In genomic region chr16:13041646-13042045, GRCh38 we compare ENCODE assay signal across 24 cellular contexts.
"Had no signal": no experiment of that assay in that cellular context is flagged by ENCODE, and none has a peak within 500 bp of the region (broad histone marks: within the 10 kb centered on the region; RNA-seq: fewer than 3 reads in every experiment).

No MANE protein-coding gene starts in this region.

- H3K27ac ChIP-seq: brain microvascular endothelial cell, SJCRH30 had no signal

- H3K27me3 Mint-ChIP-seq: activated CD4-positive, alpha-beta T cell treated with anti-CD3 and anti-CD28 coated beads, Interleukin-2, amount 10 ng/mL, durations not matched to agents 7 days and 5 days; activated CD8-positive, alpha-beta T cell treated with anti-CD3 and anti-CD28 coated beads for 36 hours; activated naive CD4-positive, alpha-beta T cell treated with anti-CD3 and anti-CD28 coated beads, Interleukin-2, amount 10 ng/mL, durations not matched to agents 7 days and 5 days; activated naive CD8-positive, alpha-beta T cell treated with anti-CD3 and anti-CD28 coated beads for 36 hours; T-helper 17 cell had no signal

- H3K27me3 ChIP-seq: brain microvascular endothelial cell, SJCRH30 had no signal

- H3K36me3 Mint-ChIP-seq: activated naive CD4-positive, alpha-beta T cell treated with anti-CD3 and anti-CD28 coated beads, Interleukin-2, amount 10 ng/mL, durations not matched to agents 7 days and 5 days; activated naive CD8-positive, alpha-beta T cell treated with anti-CD3 and anti-CD28 coated beads for 36 hours had no signal

- H3K36me3 ChIP-seq: brain microvascular endothelial cell, SJCRH30 had no signal

- H3K9me3 ChIP-seq: SJCRH30 had no signal

- H3K27ac Mint-ChIP-seq: activated CD4-positive, alpha-beta T cell treated with anti-CD3 and anti-CD28 coated beads, Interleukin-2, amount 10 ng/mL, durations not matched to agents 7 days and 5 days; activated CD8-positive, alpha-beta T cell treated with anti-CD3 and anti-CD28 coated beads for 36 hours; activated naive CD4-positive, alpha-beta T cell treated with anti-CD3 and anti-CD28 coated beads, Interleukin-2, amount 10 ng/mL, durations not matched to agents 7 days and 5 days; activated naive CD8-positive, alpha-beta T cell treated with anti-CD3 and anti-CD28 coated beads for 36 hours; activated T-cell treated with anti-CD3 and anti-CD28 coated beads, Interleukin-2, amount 50 U/mL, for 72 hours; activated T-helper 2 cell treated with anti-CD3 and anti-CD28 coated beads, Interferon-gamma antibody, Interleukin-2, Interleukin-4, amounts not matched to agents 10 μg/mL and 5 μg/mL and 100 μg/mL, durations not matched to agents 14 hours and 24 hours and 36 hours; T-helper 17 cell had no signal

- H3K4me1 ChIP-seq: SJCRH30 had no signal

- H3K4me3 Mint-ChIP-seq: activated CD4-positive, alpha-beta T cell treated with anti-CD3 and anti-CD28 coated beads, Interleukin-2, amount 10 ng/mL, durations not matched to agents 7 days and 5 days; activated CD8-positive, alpha-beta T cell treated with anti-CD3 and anti-CD28 coated beads for 36 hours; activated naive CD4-positive, alpha-beta T cell treated with anti-CD3 and anti-CD28 coated beads, Interleukin-2, amount 10 ng/mL, durations not matched to agents 7 days and 5 days; activated naive CD8-positive, alpha-beta T cell treated with anti-CD3 and anti-CD28 coated beads for 36 hours; activated T-cell treated with anti-CD3 and anti-CD28 coated beads, Interleukin-2, amount 50 U/mL, for 72 hours; T-helper 17 cell had no signal

- DNase-seq: activated CD4-positive, alpha-beta T cell treated with anti-CD3 and anti-CD28 coated beads, Interleukin-2, amount 10 ng/mL, durations not matched to agents 7 days and 5 days; activated CD4-positive, CD25-positive, alpha-beta regulatory T cell; activated CD8-positive, alpha-beta memory T cell treated with anti-CD3 and anti-CD28 coated beads, Interleukin-2, amount 50 U/mL, for 4 hours; activated CD8-positive, alpha-beta T cell treated with anti-CD3 and anti-CD28 coated beads for 36 hours; activated gamma-delta T cell treated with Interleukin-2 at 50 U/mL for 16 hours; activated naive CD4-positive, alpha-beta T cell treated with anti-CD3 and anti-CD28 coated beads, Interleukin-2, amount 10 ng/mL, durations not matched to agents 7 days and 5 days; activated naive CD8-positive, alpha-beta T cell treated with anti-CD3 and anti-CD28 coated beads for 36 hours; activated T-cell treated with anti-CD3 and anti-CD28 coated beads, Interleukin-2, amount 50 U/mL, for 72 hours; brain microvascular endothelial cell; Karpas-422; NCI-H1436 treated with DMSO at 0.1 percent for 48 hours; NCI-H187; NCI-H2081; NK-92 treated with Interleukin-12 subunit alpha and Interleukin-12 subunit beta, amount 100 ng/mL, for 24 hours; OCI-M1; RPMI8226; SJCRH30; T-helper 17 cell; T-helper 9 cell had no signal

- H3K4me3 ChIP-seq: K562, SJCRH30 had no signal

- H3K4me1 Mint-ChIP-seq: activated CD4-positive, alpha-beta T cell treated with anti-CD3 and anti-CD28 coated beads, Interleukin-2, amount 10 ng/mL, durations not matched to agents 7 days and 5 days; activated naive CD4-positive, alpha-beta T cell treated with anti-CD3 and anti-CD28 coated beads, Interleukin-2, amount 10 ng/mL, durations not matched to agents 7 days and 5 days; activated naive CD8-positive, alpha-beta T cell treated with anti-CD3 and anti-CD28 coated beads for 36 hours; T-helper 17 cell had no signal

- ATAC-seq: activated CD8-positive, alpha-beta T cell treated with anti-CD3 and anti-CD28 coated beads for 36 hours; activated T-cell treated with anti-CD3 and anti-CD28 coated beads, Interleukin-2, amount 50 U/mL, for 72 hours; K562; Panc1; Right ventricle myocardium inferior; SK-N-SH treated with all-trans-retinoic acid at 6 μM for 48 hours; T-helper 17 cell had no signal
